Comparison of ENCODE assay signal across 8 cellular contexts in the genomic region with DNA sequence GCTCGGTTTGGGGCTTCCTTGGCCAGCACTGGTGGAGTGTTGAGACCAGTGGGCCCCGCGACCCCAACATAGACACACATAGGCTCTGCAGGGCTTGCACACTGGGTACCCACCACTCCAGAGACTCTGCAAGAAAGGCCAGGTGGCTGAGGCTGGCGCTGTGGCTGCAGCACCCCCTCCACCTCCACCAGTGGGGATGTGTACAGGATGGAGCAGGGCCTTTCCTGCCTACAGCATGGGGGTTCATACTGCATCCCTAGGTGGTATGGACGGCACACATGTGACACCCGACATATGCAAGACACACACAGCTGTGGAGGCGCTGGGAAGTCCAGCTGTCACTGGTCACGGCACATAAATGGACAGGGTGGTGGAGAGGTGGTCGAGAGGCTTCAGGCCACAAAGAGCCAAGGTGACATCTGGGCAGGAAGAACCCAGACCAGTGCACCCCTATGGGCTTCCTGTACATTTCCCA. TPM values are rescaled to one million over a fixed set of nuclear protein-coding genes. Genes with fewer than 3 reads are reported as not detected.
DNase-seq lines count a peak whose midpoint lies in the region; ATAC-seq and TF ChIP-seq lines count a peak whose summit lies in the region.

No MANE protein-coding gene starts in this region.

- POLR2A ChIA-PET in AG04450 (lab: Yijun Ruan, JAX): interaction anchor here (2.8 kb wide), 1 partner anchor 16 kb away, joined by 15 read pairs; a partner anchor contains a TSS

- intact Hi-C loops in dendritic cell treated with granulocyte-macrophage colony-stimulating factor and Interleukin-4, amounts not matched to agents 40 ng/mL and 50 ng/mL, for 4 days (cut with micrococcal nuclease): loop anchor here (5.0 to 10.0 kb wide), 2 partner anchors 58 to 1045 kb away; a partner anchor contains a TSS
- intact Hi-C loops in natural killer cell (cut with micrococcal nuclease): loop anchor here (1.0 to 10.0 kb wide), 4 partner anchors 9 to 873 kb away; a partner anchor contains a TSS

- H3K36me3 Mint-ChIP-seq in dendritic cell treated with granulocyte-macrophage colony-stimulating factor and Interleukin-4, amounts not matched to agents 40 ng/mL and 50 ng/mL, for 4 days (ENCODE audit: low read depth): peaks cover 68% of the 10 kb centered on the region
- no peaks in the 10 kb centered on the region for H3K36me3 Mint-ChIP-seq in natural killer cell

- H3K4me3 ChIP-seq in AG04450 (ENCODE audit: low read depth, low read length): peak overlapping the region; percentile 63

- DNase-seq in AG04450 (ENCODE audit: low read depth, low spot score): no peak
- peak; percentile 13 for DNase-seq in NAMALWA (ENCODE audit: low spot score)
- DNase-seq in natural killer cell: no peak
- no peak for DNase-seq in 8988T

- H3K4me1 Mint-ChIP-seq in dendritic cell treated with granulocyte-macrophage colony-stimulating factor and Interleukin-4, amounts not matched to agents 40 ng/mL and 50 ng/mL, for 4 days (ENCODE audit: low read depth): peaks cover 75% of the 10 kb centered on the region
- H3K4me1 Mint-ChIP-seq in natural killer cell: peaks cover 57 to 68% of the 10 kb centered on the region in 2 donors

- H3K4me3 Mint-ChIP-seq in dendritic cell treated with granulocyte-macrophage colony-stimulating factor and Interleukin-4, amounts not matched to agents 40 ng/mL and 50 ng/mL, for 4 days: peak overlapping the region; percentile 87
- peak overlapping the region; percentile 89 for H3K4me3 Mint-ChIP-seq in natural killer cell

- no peaks in the 10 kb centered on the region for H3K27me3 Mint-ChIP-seq in dendritic cell treated with granulocyte-macrophage colony-stimulating factor and Interleukin-4, amounts not matched to agents 40 ng/mL and 50 ng/mL, for 4 days
- H3K27me3 Mint-ChIP-seq in natural killer cell (ENCODE audit: low read depth in 2 of 2): no peaks in the 10 kb centered on the region

- no peaks in the 10 kb centered on the region for H3K27me3 ChIP-seq in AG04450 (ENCODE audit: control insufficient read depth, insufficient read depth, low read length)

- CTCF ChIA-PET in AG04450 (lab: Charles Lee): interaction anchor here (0.6 to 1.5 kb wide), 2 partner anchors 8 to 55 kb away, joined by 3 to 4 read pairs; no protein-coding TSS in a partner anchor

- no peaks in the 10 kb centered on the region; the same call in 1 of the 2 replicates for H3K9me3 ChIP-seq in AG04450 (ENCODE audit: control insufficient read depth, insufficient read depth, low read length)

- H3K27ac ChIP-seq in AG04450 (ENCODE audit: low read depth, low read length): no peak overlapping the region

- no peak for ATAC-seq in natural killer cell
- ATAC-seq in GM21367 (IDR thresholded peaks at IDR 0.05; ENCODE audit: unreplicated experiment): no peak
- no peak for ATAC-seq in GM18867 (IDR thresholded peaks at IDR 0.05; ENCODE audit: unreplicated experiment)
- ATAC-seq in HG03108 (IDR thresholded peaks at IDR 0.05; ENCODE audit: unreplicated experiment): no peak

- H3K27ac Mint-ChIP-seq in dendritic cell treated with granulocyte-macrophage colony-stimulating factor and Interleukin-4, amounts not matched to agents 40 ng/mL and 50 ng/mL, for 4 days: peak overlapping the region; percentile 88
- H3K27ac Mint-ChIP-seq in natural killer cell: peak overlapping the region; percentile 77 to 84

- TF ChIP-seq CTCF in AG04450 (IDR thresholded peaks at IDR 0.05; ENCODE audit: low read depth, low read length): no peak
- TF ChIP-seq CTCF in natural killer cell (IDR thresholded peaks at IDR 0.05): no peak

- no peaks in the 10 kb centered on the region for H3K9me3 Mint-ChIP-seq in dendritic cell treated with granulocyte-macrophage colony-stimulating factor and Interleukin-4, amounts not matched to agents 40 ng/mL and 50 ng/mL, for 4 days
- no peaks in the 10 kb centered on the region for H3K9me3 Mint-ChIP-seq in natural killer cell

RNA-seq across cellular contexts. Expression of a gene that starts 1.3 kb away (rescaled TPM):
- polyA plus RNA-seq in AG04450 (2011; rRNA removed): 7.2 and 15.0 TPM in 2 replicates
- 12.7 and 23.8 TPM in 2 replicates for polyA minus RNA-seq in AG04450 (2011; rRNA and poly(A)+ RNA removed)
- total RNA-seq in natural killer cell: 100 to 1,000 TPM; 145 to 167 (median 164) TPM

RNA-seq across cellular contexts. Expression of a gene that starts 9.4 kb away (rescaled TPM):
- 4.4 and 6.1 TPM in 2 replicates for polyA plus RNA-seq in AG04450 (2011; rRNA removed)
- 1.1 TPM in 2 replicates for polyA minus RNA-seq in AG04450 (2011; rRNA and poly(A)+ RNA removed)
- 10 to 100 TPM; 13.5 to 25.2 (median 18.5) TPM for total RNA-seq in natural killer cell

RNA-seq across cellular contexts. Expression of a gene that starts 11.8 kb away (rescaled TPM):
- polyA plus RNA-seq in AG04450 (2011; rRNA removed): 2.9 and 3.1 TPM in 2 replicates
- polyA minus RNA-seq in AG04450 (2011; rRNA and poly(A)+ RNA removed): 7.2 and 8.8 TPM in 2 replicates
- total RNA-seq in natural killer cell: 10 to 100 TPM; 43.8 to 51.5 (median 46.6) TPM

RNA-seq across cellular contexts. Expression of a gene that starts 17.0 kb away (rescaled TPM):
- polyA plus RNA-seq in AG04450 (2011; rRNA removed): 5.6 and 7.5 TPM in 2 replicates
- 8.2 and 9.1 TPM in 2 replicates for polyA minus RNA-seq in AG04450 (2011; rRNA and poly(A)+ RNA removed)
- total RNA-seq in natural killer cell: 10 to 100 TPM; 69.3 to 95.1 (median 91.0) TPM

RNA-seq across cellular contexts. Expression of a gene that starts 55.7 kb away (rescaled TPM):
- 0.05 and 0.06 TPM in 2 replicates for polyA plus RNA-seq in AG04450 (2011; rRNA removed)
- polyA minus RNA-seq in AG04450 (2011; rRNA and poly(A)+ RNA removed): 0.04 TPM in 1 of 2 replicates, not detected in the other
- 10 to 100 TPM; 10.6 to 19.7 (median 15.7) TPM for total RNA-seq in natural killer cell
